Comparison of ENCODE assay signal across 15 cellular contexts in the genomic region with DNA sequence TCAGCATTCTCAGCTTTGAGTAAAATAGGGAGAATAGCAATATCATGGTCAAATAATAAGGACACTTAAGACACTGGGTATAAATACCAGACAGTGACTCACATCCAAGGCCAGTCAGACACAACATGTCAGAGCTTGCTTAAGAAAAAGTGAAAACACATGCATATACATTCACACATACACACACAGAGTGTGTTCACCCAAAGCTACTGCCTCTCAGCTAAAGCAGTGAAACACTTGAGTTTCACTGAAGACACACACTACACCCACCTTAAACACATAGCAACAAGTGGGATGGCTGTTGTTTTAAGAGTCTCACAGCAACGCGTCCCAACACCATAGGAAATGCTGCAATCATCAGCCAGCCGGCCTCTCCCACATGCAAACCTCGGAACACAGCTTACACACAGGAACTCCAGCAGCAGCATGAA. TPM values are rescaled to one million over a fixed set of nuclear protein-coding genes. Genes with fewer than 3 reads are reported as not detected.
DNase-seq lines count a peak whose midpoint lies in the region; ATAC-seq, FAIRE-seq and TF ChIP-seq lines count a peak whose summit lies in the region.
"Had no signal": no experiment of that assay in that cellular context is flagged by ENCODE, and none has a peak within 500 bp of the region (broad histone marks: within the 10 kb centered on the region; RNA-seq: fewer than 3 reads in every experiment).

No MANE protein-coding gene starts in this region.

- DNase-seq in HS-5 (ENCODE audit: low read depth) (peak; percentile 10), brain microvascular endothelial cell (peak; percentile 71), hepatocyte (ENCODE audit: low spot score) (peak; percentile 33), progenitor cell of endocrine pancreas (ENCODE audit: low spot score, unreplicated experiment) (no peak), HepG2 (ENCODE audit: low spot score) (no peak), HuH-7.5 (ENCODE audit: low spot score) (no peak)
- DNase-seq: activated CD4-positive, alpha-beta T cell treated with anti-CD3 and anti-CD28 coated beads for 4 hours; caudate nucleus; NCI-H2081; psoas muscle; T-cell had no signal

- H3K9me3 Mint-ChIP-seq in progenitor cell of endocrine pancreas (ENCODE audit: low read depth) = peaks cover 32% of the 10 kb centered on the region
- H3K9me3 Mint-ChIP-seq: activated T-helper 2 cell treated with anti-CD3 and anti-CD28 coated beads, Interferon-gamma antibody, Interleukin-2, Interleukin-4, amounts not matched to agents 10 μg/mL and 5 μg/mL and 100 μg/mL, durations not matched to agents 14 hours and 24 hours and 36 hours; T-cell had no signal

- no peaks in the 10 kb centered on the region for H3K36me3 ChIP-seq in brain microvascular endothelial cell (replicated peaks)
- no peaks in the 10 kb centered on the region for H3K36me3 ChIP-seq in hepatocyte (replicated peaks; ENCODE audit: insufficient read depth, low read depth)
- H3K36me3 ChIP-seq in HepG2 (replicated peaks in 1 of 2; ENCODE audit: control insufficient read depth in 1 of 2, insufficient read depth in 2 of 2, low read length in 2 of 2) = no peaks in the 10 kb centered on the region

- H3K4me2 ChIP-seq in hepatocyte (peak overlapping the region; percentile 53), HepG2 (ENCODE audit: low read depth, low read length) (no peak overlapping the region)

- no peak for FAIRE-seq in HepG2 (lab: Jason Lieb, UNC)
- FAIRE-seq: GM12878 had no signal

- no peaks in the 10 kb centered on the region for H3K9me2 ChIP-seq in hepatocyte (replicated peaks; ENCODE audit: insufficient read depth)

- no peak for TF ChIP-seq EP300 in HepG2 (IDR thresholded peaks at IDR 0.05; ENCODE audit: low read depth in 2 of 2, low read length in 2 of 2)
- no peak for TF ChIP-seq EP300 in HepG2 (CRISPR knock-in tag; IDR thresholded peaks at IDR 0.05; ENCODE audit: borderline replicate concordance)

- ATAC-seq in HG03460 (IDR thresholded peaks at IDR 0.05; ENCODE audit: unreplicated experiment) (no peak), HepG2 (no peak), HG03139 (IDR thresholded peaks at IDR 0.05; ENCODE audit: unreplicated experiment) (no peak)
- ATAC-seq: GM12878, psoas muscle, T-cell had no signal

- TF ChIP-seq CTCF in brain microvascular endothelial cell (IDR thresholded peaks at IDR 0.05; ENCODE audit: low read depth, low read length, missing control alignments) = no peak
- no peak for TF ChIP-seq CTCF in hepatocyte (IDR thresholded peaks at IDR 0.05; ENCODE audit: poor library complexity)
- TF ChIP-seq CTCF in progenitor cell of endocrine pancreas (IDR thresholded peaks at IDR 0.05; ENCODE audit: unreplicated experiment) = no peak
- TF ChIP-seq CTCF in HepG2 (CRISPR knock-in tag; IDR thresholded peaks at IDR 0.05) = no peak

- H3K4me1 ChIP-seq in hepatocyte (ENCODE audit: insufficient read depth) (peaks cover 30% of the 10 kb centered on the region), HepG2 (ENCODE audit: insufficient read depth, low read length) (peaks cover 18% of the 10 kb centered on the region; the same call in 1 of the 2 replicates)
- H3K4me1 ChIP-seq: psoas muscle had no signal

- no peak overlapping the region for H3K4me3 Mint-ChIP-seq in progenitor cell of endocrine pancreas (ENCODE audit: low read depth)
- H3K4me3 Mint-ChIP-seq: T-cell had no signal

- H3K79me2 ChIP-seq in hepatocyte (peaks cover 27% of the 10 kb centered on the region), HepG2 (ENCODE audit: insufficient read depth, low read length) (no peaks in the 10 kb centered on the region)

- BruUV-seq in HepG2 (replicated peaks; lab: Mats Ljungman, UMichigan) = no TSS peak

- H4K20me1 ChIP-seq in hepatocyte (ENCODE audit: insufficient read depth, poor library complexity, severe bottlenecking) = no peaks in the 10 kb centered on the region
- H4K20me1 ChIP-seq in HepG2 (ENCODE audit: insufficient read depth, low read length) = no peaks in the 10 kb centered on the region

- H3K27ac ChIP-seq in brain microvascular endothelial cell = peak overlapping the region; percentile 66
- H3K27ac ChIP-seq in hepatocyte = peak overlapping the region; percentile 94
- H3K27ac ChIP-seq in HepG2 (ENCODE audit: extremely low read length, insufficient read depth, low read length) = no peak overlapping the region
- H3K27ac ChIP-seq: psoas muscle had no signal

- WGBS in hepatocyte (ENCODE audit: low lambda C conversion rate, missing lambda C conversion rate) = 66% methylated on average over 4 of the region's 4 CpGs
- WGBS in HepG2 (ENCODE audit: low lambda C conversion rate) = no CpG with 5 or more reads among the region's 4 CpGs

- H3K4me1 Mint-ChIP-seq in progenitor cell of endocrine pancreas (ENCODE audit: low read depth) = peaks cover 23% of the 10 kb centered on the region
- H3K4me1 Mint-ChIP-seq: T-cell had no signal

- intact Hi-C loops in HepG2 (cut with micrococcal nuclease; ENCODE audit: unreplicated experiment) = no loop called here

- H3K9ac ChIP-seq in HepG2 (ENCODE audit: insufficient read depth, low read depth, low read length) = no peak overlapping the region

- H3K27me3 Mint-ChIP-seq in progenitor cell of endocrine pancreas = no peaks in the 10 kb centered on the region

- CTCF ChIA-PET in HepG2 (lab: Yijun Ruan, JAX; ENCODE audit: low intra/inter-chr PET ratio, low total read pairs) = no interaction called here

- no peak for TF ChIP-seq POLR2A in HepG2 (IDR thresholded peaks at IDR 0.05; ENCODE audit: insufficient read depth in 1 of 2, low read depth in 2 of 2, low read length in 2 of 2)

- H3K4me3 ChIP-seq in brain microvascular endothelial cell (ENCODE audit: low read depth, low read length) = no peak overlapping the region
- H3K4me3 ChIP-seq in hepatocyte = no peak overlapping the region
- no peak overlapping the region for H3K4me3 ChIP-seq in HepG2 (replicated peaks in 1 of 3; ENCODE audit: insufficient read depth in 1 of 3, low read depth in 2 of 3, low read length in 3 of 3)
- H3K4me3 ChIP-seq: GM12878, psoas muscle had no signal

- H3K27ac Mint-ChIP-seq in progenitor cell of endocrine pancreas = peak overlapping the region; percentile 53
- H3K27ac Mint-ChIP-seq: activated T-helper 2 cell treated with anti-CD3 and anti-CD28 coated beads, Interferon-gamma antibody, Interleukin-2, Interleukin-4, amounts not matched to agents 10 μg/mL and 5 μg/mL and 100 μg/mL, durations not matched to agents 14 hours and 24 hours and 36 hours; T-cell had no signal

- peaks cover 1% of the 10 kb centered on the region for H3K36me3 Mint-ChIP-seq in progenitor cell of endocrine pancreas (ENCODE audit: insufficient read depth)
- H3K36me3 Mint-ChIP-seq: T-cell had no signal

- H3K9me3 ChIP-seq in hepatocyte (ENCODE audit: low read depth) (no peaks in the 10 kb centered on the region), HepG2 (ENCODE audit: low read length) (no peaks in the 10 kb centered on the region)
- H3K9me3 ChIP-seq: psoas muscle had no signal

- POLR2A ChIA-PET in HepG2 (lab: Yijun Ruan, JAX) = no interaction called here

- in situ Hi-C loops in brain microvascular endothelial cell (cut with HindIII; ENCODE audit: low pct_ligation_motif_present, low sequenced_read_pairs) = no loop called here
- in situ Hi-C loops in HepG2 (cut with HindIII; ENCODE audit: extremely low pct_ligation_motif_present, low pct_unique_long_range_greater_than_20kb) = no loop called here

- TF ChIP-seq RAD21 in HepG2 (CRISPR knock-in tag; IDR thresholded peaks at IDR 0.05) = no peak

- H3K27me3 ChIP-seq in brain microvascular endothelial cell (replicated peaks) (no peaks in the 10 kb centered on the region), hepatocyte (no peaks in the 10 kb centered on the region), HepG2 (ENCODE audit: control insufficient read depth in 1 of 2, insufficient read depth in 2 of 2, low read length in 2 of 2) (no peaks in the 10 kb centered on the region)

- H2AFZ ChIP-seq in hepatocyte = no peak overlapping the region
- no peak overlapping the region for H2AFZ ChIP-seq in HepG2 (ENCODE audit: low read length)

TF ChIP-seq in HepG2, 621 proteins besides CTCF, POLR2A, EP300 and RAD21 (continues in another document):
- TF ChIP-seq ATF7-NPFF (CRISPR knock-in tag; IDR thresholded peaks at IDR 0.05; ENCODE audit: low read depth) = no peak

RNA-seq across cellular contexts. Expression of a gene that starts 14.4 kb away (rescaled TPM):
- 7.1 and 7.3 TPM in 2 replicates for total RNA-seq in hepatocyte
- 1.6 and 2.8 TPM in 2 replicates for polyA plus RNA-seq in hepatocyte
- total RNA-seq in progenitor cell of endocrine pancreas = 5.7 and 6.6 TPM in 2 replicates
- total RNA-seq in HepG2 (2016; rRNA removed; fragmentation: Illumina TruSeq; extraction: Trizol) = 0.15 and 0.18 TPM in 2 replicates
- under 0.01 TPM in 1 of 2 replicates, not detected in the other for total RNA-seq in HepG2 (2016; cell fraction: cytosol; rRNA removed; fragmentation: Illumina TruSeq; extraction: Trizol; ENCODE audit: low read depth)
- total RNA-seq in HepG2 (2016; cell fraction: insoluble cytoplasmic fraction; rRNA removed; fragmentation: Illumina TruSeq; extraction: Trizol) = 0.11 and 0.25 TPM in 2 replicates
- total RNA-seq in HepG2 (2016; cell fraction: membrane; rRNA removed; fragmentation: Illumina TruSeq; extraction: Trizol) = 0.03 TPM in 1 of 2 replicates, not detected in the other
- 0.06 and 0.09 TPM in 2 replicates for total RNA-seq in HepG2 (2016; cell fraction: nucleus; rRNA removed; fragmentation: Illumina TruSeq; extraction: Trizol)
- 0.05 and 0.08 TPM in 2 replicates for polyA plus RNA-seq in HepG2 (2011; rRNA removed)
- 0.04 and 0.05 TPM in 2 replicates for polyA plus RNA-seq in HepG2 (2011; cell fraction: cytosol; rRNA removed)
- polyA plus RNA-seq in HepG2 (2011; cell fraction: nucleus; rRNA removed) = 0.07 and 0.10 TPM in 2 replicates
- 0.03 and 0.04 TPM in 2 replicates for polyA plus RNA-seq in HepG2 (2012)
- polyA plus RNA-seq in HepG2 (2016; cell fraction: cytosol; fragmentation: Illumina TruSeq; extraction: Trizol; ENCODE audit: low read depth) = not detected in 2 replicates
- polyA plus RNA-seq in HepG2 (2016; cell fraction: insoluble cytoplasmic fraction; fragmentation: Illumina TruSeq; extraction: Trizol; ENCODE audit: low read depth) = 0.04 and 0.05 TPM in 2 replicates
- polyA plus RNA-seq in HepG2 (2016; cell fraction: membrane; fragmentation: Illumina TruSeq; extraction: Trizol; ENCODE audit: low read depth) = 0.01 TPM in 1 of 2 replicates, not detected in the other
- polyA plus RNA-seq in HepG2 (2016; cell fraction: nucleus; fragmentation: Illumina TruSeq; extraction: Trizol; ENCODE audit: insufficient read depth, low read depth) = 0.08 and 0.09 TPM in 2 replicates
- polyA minus RNA-seq in HepG2 (2011; rRNA and poly(A)+ RNA removed; ENCODE audit: low replicate concordance) = 0.46 TPM in 1 of 2 replicates, not detected in the other
- 0.18 and 0.30 TPM in 2 replicates for polyA minus RNA-seq in HepG2 (2011; cell fraction: cytosol; rRNA and poly(A)+ RNA removed)
- 0.12 and 0.39 TPM in 2 replicates for polyA minus RNA-seq in HepG2 (2011; cell fraction: nucleus; rRNA and poly(A)+ RNA removed)
- total RNA-seq: activated T-helper 2 cell treated with anti-CD3 and anti-CD28 coated beads, Interferon-gamma antibody, Interleukin-2, Interleukin-4, amounts not matched to agents 10 μg/mL and 5 μg/mL and 100 μg/mL, durations not matched to agents 14 hours and 24 hours and 36 hours had no signal

Comparison
In these comparisons a context has a peak if more than half of its experiments do, and no peak if none do; other contexts are left out.
1. DNase-seq: peak in HS-5 (single experiment), brain microvascular endothelial cell (single experiment) and hepatocyte (single experiment); none in progenitor cell of endocrine pancreas (single experiment), HepG2 (single experiment) and HuH-7.5 (single experiment).